Comparison of ENCODE assay signal across 14 cellular contexts in the genomic region with DNA sequence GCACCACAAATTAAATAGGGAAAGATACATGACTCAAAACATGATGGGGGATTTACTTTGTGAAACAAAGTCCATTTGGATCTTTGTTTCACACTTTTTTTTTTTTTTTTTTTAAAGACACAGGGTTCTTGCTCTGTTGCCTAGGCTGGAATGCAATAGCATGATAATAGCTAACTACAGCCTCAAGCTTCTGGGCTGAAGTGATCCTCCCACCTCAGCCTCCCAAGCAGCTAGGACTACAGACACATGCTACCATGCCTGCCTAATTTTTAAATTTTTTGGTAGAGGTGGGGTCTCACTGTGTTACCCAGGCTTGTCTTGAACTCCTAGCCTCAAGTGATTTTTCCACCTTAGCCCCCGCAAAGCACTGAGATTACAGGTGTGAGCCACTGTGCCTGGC.
DNase-seq lines count a peak whose midpoint lies in the region; ATAC-seq and TF ChIP-seq lines count a peak whose summit lies in the region.
"Had no signal": no experiment of that assay in that cellular context is flagged by ENCODE, and none has a peak within 500 bp of the region (broad histone marks: within the 10 kb centered on the region; RNA-seq: fewer than 3 reads in every experiment).

No MANE protein-coding gene starts in this region.

- DNase-seq in activated naive CD4-positive, alpha-beta T cell treated with anti-CD3 and anti-CD28 coated beads for 36 hours = no peak
- no peak for DNase-seq in activated naive CD4-positive, alpha-beta T cell treated with anti-CD3 and anti-CD28 coated beads, Interleukin-2, amount 50 U/mL, for 72 hours (ENCODE audit: low spot score in 2 of 2)
- DNase-seq in RKO (ENCODE audit: low spot score) = peak; percentile 81
- no peak for DNase-seq in colonic mucosa
- peak; percentile 22 for DNase-seq in stimulated activated CD8-positive, alpha-beta memory T cell treated with anti-CD3 and anti-CD28 coated beads, Interleukin-4, amount 100 ng/mL, for 48 hours
- no peak for DNase-seq in HuH-7 (ENCODE audit: low spot score)
- DNase-seq: activated CD4-positive, CD25-positive, alpha-beta regulatory T cell; activated gamma-delta T cell treated with Interleukin-2 at 50 U/mL for 16 hours; DMS79 treated with DMSO at 0.1 percent for 48 hours; kidney glomerular epithelial cell; NK-92 treated with Interleukin-12 subunit alpha and Interleukin-12 subunit beta, amount 100 ng/mL, for 24 hours; upper lobe of left lung had no signal

- H3K9me3 ChIP-seq in colonic mucosa = no peaks in the 10 kb centered on the region
- H3K9me3 ChIP-seq: upper lobe of left lung had no signal

- peaks cover 64% of the 10 kb centered on the region for H3K36me3 Mint-ChIP-seq in activated naive CD4-positive, alpha-beta T cell treated with anti-CD3 and anti-CD28 coated beads for 36 hours (ENCODE audit: low read depth)
- H3K36me3 Mint-ChIP-seq in activated naive CD4-positive, alpha-beta T cell treated with anti-CD3 and anti-CD28 coated beads, Interleukin-2, amount 50 U/mL, for 72 hours = peaks cover 48 to 76% of the 10 kb centered on the region in 2 donors

- peak overlapping the region; percentile 51 for H3K27ac Mint-ChIP-seq in activated naive CD4-positive, alpha-beta T cell treated with anti-CD3 and anti-CD28 coated beads for 36 hours
- peak overlapping the region in 1 of 2 donors; percentile 94 for H3K27ac Mint-ChIP-seq in activated naive CD4-positive, alpha-beta T cell treated with anti-CD3 and anti-CD28 coated beads, Interleukin-2, amount 50 U/mL, for 72 hours

- peak overlapping the region in 1 of 2 donors; percentile 58 for H3K9ac ChIP-seq in colonic mucosa (ENCODE audit: low read depth in 2 of 2, low read length in 2 of 2)

- no peaks in the 10 kb centered on the region for H3K27me3 Mint-ChIP-seq in activated naive CD4-positive, alpha-beta T cell treated with anti-CD3 and anti-CD28 coated beads for 36 hours (ENCODE audit: low read depth)

- H3K27me3 ChIP-seq in colonic mucosa = no peaks in the 10 kb centered on the region
- H3K27me3 ChIP-seq: upper lobe of left lung had no signal

- no peak for ATAC-seq in activated naive CD4-positive, alpha-beta T cell treated with anti-CD3 and anti-CD28 coated beads, Interleukin-2, amount 50 U/mL, for 72 hours
- ATAC-seq in GM19467 (IDR thresholded peaks at IDR 0.05; ENCODE audit: unreplicated experiment) (no peak), HG02840 (IDR thresholded peaks at IDR 0.05; ENCODE audit: low FRiP score, unreplicated experiment) (no peak)

- no peaks in the 10 kb centered on the region for H3K36me3 ChIP-seq in colonic mucosa

- H3K4me1 Mint-ChIP-seq in activated naive CD4-positive, alpha-beta T cell treated with anti-CD3 and anti-CD28 coated beads for 36 hours (ENCODE audit: low read depth) = peaks cover 95% of the 10 kb centered on the region

- H3K4me3 ChIP-seq in colonic mucosa = no peak overlapping the region
- H3K4me3 ChIP-seq: upper lobe of left lung had no signal

- intact Hi-C loops in activated naive CD4-positive, alpha-beta T cell treated with anti-CD3 and anti-CD28 coated beads for 36 hours (cut with micrococcal nuclease) = no loop called here
- intact Hi-C loops in colonic mucosa (cut with DNase I) = no loop called here

- CTCF ChIA-PET in activated naive CD4-positive, alpha-beta T cell treated with anti-CD3 and anti-CD28 coated beads for 36 hours (lab: Charles Lee) = no interaction called here

- H3K4me3 Mint-ChIP-seq in activated naive CD4-positive, alpha-beta T cell treated with anti-CD3 and anti-CD28 coated beads for 36 hours = no peak overlapping the region

- H3K9me3 Mint-ChIP-seq in activated naive CD4-positive, alpha-beta T cell treated with anti-CD3 and anti-CD28 coated beads for 36 hours = no peaks in the 10 kb centered on the region
- H3K9me3 Mint-ChIP-seq in activated naive CD4-positive, alpha-beta T cell treated with anti-CD3 and anti-CD28 coated beads, Interleukin-2, amount 50 U/mL, for 72 hours = no peaks in the 10 kb centered on the region

- no peak for TF ChIP-seq CTCF in colonic mucosa (IDR thresholded peaks at IDR 0.05)

- H3K27ac ChIP-seq in colonic mucosa = peak overlapping the region; percentile 95

- H3K4me1 ChIP-seq in colonic mucosa = peaks cover 3% of the 10 kb centered on the region

Comparison
In these comparisons a context has a peak if more than half of its experiments do, and no peak if none do; other contexts are left out.
1. DNase-seq: peak in RKO (single experiment) and stimulated activated CD8-positive, alpha-beta memory T cell treated with anti-CD3 and anti-CD28 coated beads, Interleukin-4, amount 100 ng/mL, for 48 hours (single experiment); none in activated naive CD4-positive, alpha-beta T cell treated with anti-CD3 and anti-CD28 coated beads for 36 hours (single experiment), activated naive CD4-positive, alpha-beta T cell treated with anti-CD3 and anti-CD28 coated beads, Interleukin-2, amount 50 U/mL, for 72 hours (0 of 2), colonic mucosa (single experiment) and HuH-7 (single experiment).